ENCODE assay signal across 10 cellular contexts in genomic region chr2:207833265-207833751, GRCh38.
DNase-seq lines count a peak whose midpoint lies in the region; ATAC-seq, FAIRE-seq and TF ChIP-seq lines count a peak whose summit lies in the region.
"Had no signal": no experiment of that assay in that cellular context is flagged by ENCODE, and none has a peak within 500 bp of the region (broad histone marks: within the 10 kb centered on the region; RNA-seq: fewer than 3 reads in every experiment).

No MANE protein-coding gene starts in this region.

- no peak overlapping the region for H3K4me2 ChIP-seq in HepG2 (ENCODE audit: low read depth, low read length)

- H3K79me2 ChIP-seq in HepG2 (ENCODE audit: insufficient read depth, low read length): no peaks in the 10 kb centered on the region

- POLR2A ChIA-PET in HepG2 (lab: Yijun Ruan, JAX): interaction anchor here (0.6 to 10.2 kb wide), 7 partner anchors 11 to 180 kb away, joined by 3 to 303 read pairs (median 5); partner anchors contain the start of gene FZD5

- intact Hi-C loops in HepG2 (cut with micrococcal nuclease; ENCODE audit: unreplicated experiment) (no loop called here), Right ventricle myocardium superior (cut with DNase I) (no loop called here)

- no peak for TF ChIP-seq RAD21 in HepG2 (CRISPR knock-in tag; IDR thresholded peaks at IDR 0.05)

- ATAC-seq in GM18870 (IDR thresholded peaks at IDR 0.05; ENCODE audit: unreplicated experiment): peak; percentile 98
- ATAC-seq in GM21723 (IDR thresholded peaks at IDR 0.05; ENCODE audit: unreplicated experiment): peak; percentile 95
- peak; percentile 90 for ATAC-seq in HG03457 (IDR thresholded peaks at IDR 0.05; ENCODE audit: unreplicated experiment)
- peak; percentile 33 for ATAC-seq in HepG2
- ATAC-seq in Right ventricle myocardium superior (ENCODE audit: poor library complexity): no peak

- peak; percentile 78 for FAIRE-seq in HepG2 (lab: Jason Lieb, UNC)

- H4K20me1 ChIP-seq in HepG2 (ENCODE audit: insufficient read depth, low read length): no peaks in the 10 kb centered on the region

- no peak overlapping the region for H3K9ac ChIP-seq in HepG2 (ENCODE audit: insufficient read depth, low read depth, low read length)

- in situ Hi-C loops in HepG2 (cut with HindIII; ENCODE audit: extremely low pct_ligation_motif_present, low pct_unique_long_range_greater_than_20kb): no loop called here

- TF ChIP-seq EP300 in HepG2 (IDR thresholded peaks at IDR 0.05; ENCODE audit: low read depth in 2 of 2, low read length in 2 of 2) (no peak; a peak in 1 of 4 replicates), HepG2 (CRISPR knock-in tag; IDR thresholded peaks at IDR 0.05; ENCODE audit: borderline replicate concordance) (peak; percentile 47; the same call in 1 of the 2 replicates)

- WGBS in HepG2 (ENCODE audit: low lambda C conversion rate): 31% methylated on average over 3 of the region's 3 CpGs

- CTCF ChIA-PET in HepG2 (lab: Yijun Ruan, JAX; ENCODE audit: low intra/inter-chr PET ratio, low total read pairs): no interaction called here

- no peaks in the 10 kb centered on the region for H3K9me3 ChIP-seq in HepG2 (ENCODE audit: low read length)

- no TSS peak for BruUV-seq in HepG2 (replicated peaks; lab: Mats Ljungman, UMichigan)

- H3K4me3 ChIP-seq in HepG2 (replicated peaks in 1 of 3; ENCODE audit: insufficient read depth in 1 of 3, low read depth in 2 of 3, low read length in 3 of 3): no peak overlapping the region

- peaks cover 80% of the 10 kb centered on the region for H3K4me1 ChIP-seq in HepG2 (ENCODE audit: insufficient read depth, low read length)

- no peak overlapping the region for H2AFZ ChIP-seq in HepG2 (ENCODE audit: low read length)

- TF ChIP-seq POLR2A in HepG2 (IDR thresholded peaks at IDR 0.05; ENCODE audit: insufficient read depth in 1 of 2, low read depth in 2 of 2, low read length in 2 of 2): no peak

- no peaks in the 10 kb centered on the region for H3K27me3 ChIP-seq in HepG2 (ENCODE audit: control insufficient read depth in 1 of 2, insufficient read depth in 2 of 2, low read length in 2 of 2)

- no peaks in the 10 kb centered on the region for H3K36me3 ChIP-seq in HepG2 (replicated peaks in 1 of 2; ENCODE audit: control insufficient read depth in 1 of 2, insufficient read depth in 2 of 2, low read length in 2 of 2)

- peak; percentile 87 for DNase-seq in HepG2 (ENCODE audit: low spot score)
- no peak for DNase-seq in NCI-H2196 treated with DMSO at 0.1 percent for 48 hours (lab: John Stamatoyannopoulos, UW; ENCODE audit: unreplicated experiment)
- DNase-seq in NCI-H128 (lab: John Stamatoyannopoulos, UW; ENCODE audit: unreplicated experiment): no peak
- no peak for DNase-seq in Right ventricle myocardium superior
- DNase-seq in NCI-H1417 treated with DMSO at 0.1 percent for 48 hours (lab: John Stamatoyannopoulos, UW): no peak
- DNase-seq: effector CD8-positive, alpha-beta T cell; left cardiac atrium had no signal

- peak overlapping the region; percentile 16 for H3K27ac ChIP-seq in HepG2 (ENCODE audit: extremely low read length, insufficient read depth, low read length)

- TF ChIP-seq CTCF in HepG2 (CRISPR knock-in tag; IDR thresholded peaks at IDR 0.05): no peak

TF ChIP-seq in HepG2, 621 proteins besides CTCF, POLR2A, EP300 and RAD21 (continues in another document):
- TF ChIP-seq TBX2 (CRISPR knock-in tag; IDR thresholded peaks at IDR 0.05; ENCODE audit: borderline replicate concordance) (peak; percentile 30; the same call in 1 of the 2 replicates), SKI (IDR thresholded peaks at IDR 0.05; ENCODE audit: partially characterized antibody) (peak; percentile 17), PATZ1 (CRISPR knock-in tag; IDR thresholded peaks at IDR 0.05) (peak; percentile 49; the same call in 1 of the 2 replicates), MBD4 (IDR thresholded peaks at IDR 0.05; ENCODE audit: borderline replicate concordance, low read length) (no peak), RXRB (CRISPR knock-in tag; IDR thresholded peaks at IDR 0.05; ENCODE audit: borderline replicate concordance) (peak; percentile 38; the same call in 1 of the 2 replicates), MED1 (CRISPR knock-in tag; IDR thresholded peaks at IDR 0.05) (peak; percentile 49), ZNF530 (CRISPR knock-in tag; IDR thresholded peaks at IDR 0.05; ENCODE audit: low read depth) (no peak), WIZ (CRISPR knock-in tag; IDR thresholded peaks at IDR 0.05) (no peak), TEAD3 (CRISPR knock-in tag; optimal IDR thresholded peaks at IDR 0.05; ENCODE audit: borderline replicate concordance) (peak; percentile 45), ZBTB26 (CRISPR knock-in tag; IDR thresholded peaks at IDR 0.05; ENCODE audit: borderline replicate concordance) (no peak), FOSL2 (CRISPR knock-in tag; IDR thresholded peaks at IDR 0.05) (peak; percentile 92), PAXIP1 (CRISPR knock-in tag; conservative IDR thresholded peaks at IDR 0.05) (no peak), ZNF33A (CRISPR knock-in tag; IDR thresholded peaks at IDR 0.05; ENCODE audit: borderline replicate concordance) (no peak), IKZF1 (IDR thresholded peaks at IDR 0.05) (no peak), CREB3 (CRISPR knock-in tag; IDR thresholded peaks at IDR 0.05) (no peak), ETV5 (CRISPR knock-in tag; IDR thresholded peaks at IDR 0.05; ENCODE audit: borderline replicate concordance) (peak; percentile 22; the same call in 1 of the 2 replicates), NR2F6 (IDR thresholded peaks at IDR 0.05) (peak; percentile 61; the same call in 1 of the 2 replicates), NR2F6 (CRISPR knock-in tag; IDR thresholded peaks at IDR 0.05) (peak; percentile 43; the same call in 1 of the 2 replicates)
